In the genomic region with DNA sequence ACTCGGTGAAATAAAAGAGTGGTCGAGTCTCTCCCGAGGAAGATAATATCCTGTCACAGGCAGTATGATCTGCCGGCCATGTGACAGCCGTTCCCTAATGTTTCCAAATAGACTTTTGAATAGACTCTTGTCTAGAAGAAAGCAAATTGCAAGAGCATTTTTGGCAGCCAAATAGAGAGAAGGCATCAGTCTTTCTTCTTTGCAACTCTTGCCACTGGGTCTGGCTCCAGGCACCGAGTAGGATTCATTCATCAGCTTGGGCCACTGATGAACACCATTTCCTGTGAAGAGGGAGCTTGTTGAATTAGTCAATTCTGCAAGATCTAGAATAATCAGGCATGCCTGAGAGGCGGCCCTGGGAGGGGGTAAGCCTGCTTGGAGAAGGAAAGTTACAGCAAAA, we compare ENCODE assay signal across 19 cellular contexts.
DNase-seq lines count a peak whose midpoint lies in the region; ATAC-seq, FAIRE-seq and TF ChIP-seq lines count a peak whose summit lies in the region.
"Had no signal": no experiment of that assay in that cellular context is flagged by ENCODE, and none has a peak within 500 bp of the region (broad histone marks: within the 10 kb centered on the region; RNA-seq: fewer than 3 reads in every experiment).

No MANE protein-coding gene starts in this region.

- H3K79me2 ChIP-seq in SK-N-SH (ENCODE audit: insufficient read depth), result no peaks in the 10 kb centered on the region

- peak overlapping the region; percentile 67; the same call in 1 of the 2 replicates for H3K4me2 ChIP-seq in SK-N-SH

- TF ChIP-seq EP300 in SK-N-SH (IDR thresholded peaks at IDR 0.05; ENCODE audit: borderline replicate concordance in 1 of 2, low read depth in 1 of 2, low read length in 1 of 2), result no peak
- peak in 1 of 2 donors; percentile 57 for TF ChIP-seq EP300 in tibial nerve (IDR thresholded peaks at IDR 0.05)

- no peaks in the 10 kb centered on the region for H4K20me1 ChIP-seq in SK-N-SH (ENCODE audit: insufficient read depth)

- TF ChIP-seq POLR2A in tibial nerve (IDR thresholded peaks at IDR 0.05) (no peak), H54 (IDR thresholded peaks at IDR 0.05; ENCODE audit: low read depth, low read length) (no peak)

- peak overlapping the region in 1 of 2 experiments; percentile 65; a peak in 3 of 4 replicates for H3K27ac ChIP-seq in SK-N-SH (ENCODE audit: low read depth in 2 of 2, low read length in 1 of 2)
- peak overlapping the region; percentile 54 to 93 (median 79) for H3K27ac ChIP-seq in tibial nerve
- H3K27ac ChIP-seq: RWPE1, upper lobe of right lung had no signal

- POLR2A ChIA-PET in SK-N-SH (lab: Yijun Ruan, JAX), result no interaction called here

- H3K4me1 ChIP-seq in SK-N-SH (ENCODE audit: control insufficient read depth in 1 of 2, insufficient read depth in 2 of 2, low read depth in 1 of 2, low read length in 1 of 2), result peaks cover 35 to 71% of the 10 kb centered on the region in 2 experiments; a peak in 3 of 4 replicates
- H3K4me1 ChIP-seq in tibial nerve, result peaks cover 5 to 96% (median 56%) of the 10 kb centered on the region in 4 donors
- H3K4me1 ChIP-seq: upper lobe of right lung had no signal

- TF ChIP-seq RAD21 in SK-N-SH (IDR thresholded peaks at IDR 0.05; ENCODE audit: low read length), result no peak

- H3K9ac ChIP-seq in SK-N-SH, result no peak overlapping the region

- DNase-seq in SK-N-SH (no peak), bronchial epithelial cell (ENCODE audit: low read depth) (no peak), medulla oblongata (ENCODE audit: extremely low spot score) (peak; percentile 80), tibial nerve (ENCODE audit: low spot score in 2 of 2) (peak in 1 of 2 donors; percentile 24), H54 (ENCODE audit: insufficient read length, low spot score) (no peak), AG08396 (ENCODE audit: low spot score) (no peak)
- DNase-seq: activated CD4-positive, alpha-beta T cell treated with anti-CD3 and anti-CD28 coated beads for 48 hours; activated CD8-positive, alpha-beta memory T cell treated with anti-CD3 and anti-CD28 coated beads, Interleukin-2, amount 10 ng/mL, durations not matched to agents 7 days and 5 days; glutamatergic neuron; H7; MM.1S; stimulated activated CD4-positive, alpha-beta T cell treated with anti-CD3 and anti-CD28 coated beads, Interleukin-1b, Interleukin-23, amount 100 ng/mL, for 48 hours; stimulated activated naive CD8-positive, alpha-beta T cell treated with anti-CD3 and anti-CD28 coated beads, Interleukin-15, Interleukin-2, amounts not matched to agents 100 U/mL and 50 U/mL, for 24 hours; upper lobe of right lung had no signal

- no peak overlapping the region for H2AFZ ChIP-seq in SK-N-SH (ENCODE audit: low read depth)

- no peaks in the 10 kb centered on the region for H3K9me2 ChIP-seq in SK-N-SH

- TF ChIP-seq CTCF in SK-N-SH (IDR thresholded peaks at IDR 0.05) (no peak), bronchial epithelial cell (IDR thresholded peaks at IDR 0.05; ENCODE audit: insufficient read depth, low read length, severe bottlenecking) (no peak), tibial nerve (IDR thresholded peaks at IDR 0.05) (no peak)

- H3K27me3 ChIP-seq in SK-N-SH (ENCODE audit: insufficient read depth) (no peaks in the 10 kb centered on the region), bronchial epithelial cell (ENCODE audit: control insufficient read depth, insufficient read depth, low read length) (no peaks in the 10 kb centered on the region), tibial nerve (no peaks in the 10 kb centered on the region)
- H3K27me3 ChIP-seq: upper lobe of right lung had no signal

- FAIRE-seq in bronchial epithelial cell (lab: Jason Lieb, UNC) (peak; percentile 43), H54 (lab: Jason Lieb, UNC) (no peak)
- FAIRE-seq: GM12891 had no signal

- H3K4me3 ChIP-seq in SK-N-SH (ENCODE audit: low read depth in 2 of 2, low read length in 1 of 2) (no peak overlapping the region), bronchial epithelial cell (ENCODE audit: low read depth, low read length) (no peak overlapping the region), tibial nerve (no peak overlapping the region)
- H3K4me3 ChIP-seq: upper lobe of right lung had no signal

- H3K9me3 ChIP-seq in SK-N-SH (no peaks in the 10 kb centered on the region), tibial nerve (no peaks in the 10 kb centered on the region)
- H3K9me3 ChIP-seq: upper lobe of right lung had no signal

- H3K36me3 ChIP-seq in SK-N-SH (replicated peaks in 1 of 2; ENCODE audit: control insufficient read depth in 1 of 2, insufficient read depth in 2 of 2, low read length in 1 of 2) (no peaks in the 10 kb centered on the region), bronchial epithelial cell (ENCODE audit: control insufficient read depth, insufficient read depth, low read length) (no peaks in the 10 kb centered on the region), tibial nerve (no peaks in the 10 kb centered on the region)
- H3K36me3 ChIP-seq: upper lobe of right lung had no signal

- ATAC-seq in SK-N-SH treated with all-trans-retinoic acid at 6 μM for 48 hours (no peak), GM21381 (IDR thresholded peaks at IDR 0.05; ENCODE audit: unreplicated experiment) (no peak)
- ATAC-seq: activated CD8-positive, alpha-beta memory T cell treated with anti-CD3 and anti-CD28 coated beads, Interleukin-2, amount 10 ng/mL, durations not matched to agents 7 days and 5 days; esophagus mucosa; stimulated activated naive CD8-positive, alpha-beta T cell treated with anti-CD3 and anti-CD28 coated beads, Interleukin-15, Interleukin-2, amounts not matched to agents 100 U/mL and 50 U/mL, for 24 hours; upper lobe of right lung had no signal

- 80% methylated on average over 7 of the region's 7 CpGs for WGBS in SK-N-SH (ENCODE audit: low lambda C conversion rate)
- WGBS in tibial nerve, 2 donors, result 31 to 41% methylated on average over 7 of the region's 7 CpGs

- no peaks in the 10 kb centered on the region for H3F3A ChIP-seq in SK-N-SH (replicated peaks; ENCODE audit: insufficient read depth)

- CTCF ChIA-PET in SK-N-SH (lab: Yijun Ruan, JAX), result interaction anchor here (0.9 kb wide), 1 partner anchor 146 kb away, joined by 3 read pairs; no protein-coding TSS in a partner anchor

TF ChIP-seq in SK-N-SH, 30 proteins besides CTCF, POLR2A, EP300 and RAD21:
- TF ChIP-seq CHD2 (IDR thresholded peaks at IDR 0.05; ENCODE audit: low read length, partially characterized antibody) (no peak), POLR2AphosphoS5 (IDR thresholded peaks at IDR 0.05; ENCODE audit: low read depth, low read length) (no peak), TEAD4 (IDR thresholded peaks at IDR 0.05; ENCODE audit: borderline replicate concordance, insufficient read depth) (no peak), RXRA (IDR thresholded peaks at IDR 0.05; ENCODE audit: borderline replicate concordance, low read depth) (no peak), GATA2 (CRISPR knock-in tag; IDR thresholded peaks at IDR 0.05) (no peak), SIN3A (IDR thresholded peaks at IDR 0.05; ENCODE audit: borderline replicate concordance, low read depth, low read length) (no peak)

TF ChIP-seq in SK-N-SH treated with all-trans-retinoic acid at 6 μM for 48 hours, 23 proteins besides CTCF, POLR2A, EP300 and RAD21:
- no peak for TF ChIP-seq TCF4 (CRISPR knock-in tag; IDR thresholded peaks at IDR 0.05; ENCODE audit: borderline replicate concordance)
- TF ChIP-seq, protein P1, sequence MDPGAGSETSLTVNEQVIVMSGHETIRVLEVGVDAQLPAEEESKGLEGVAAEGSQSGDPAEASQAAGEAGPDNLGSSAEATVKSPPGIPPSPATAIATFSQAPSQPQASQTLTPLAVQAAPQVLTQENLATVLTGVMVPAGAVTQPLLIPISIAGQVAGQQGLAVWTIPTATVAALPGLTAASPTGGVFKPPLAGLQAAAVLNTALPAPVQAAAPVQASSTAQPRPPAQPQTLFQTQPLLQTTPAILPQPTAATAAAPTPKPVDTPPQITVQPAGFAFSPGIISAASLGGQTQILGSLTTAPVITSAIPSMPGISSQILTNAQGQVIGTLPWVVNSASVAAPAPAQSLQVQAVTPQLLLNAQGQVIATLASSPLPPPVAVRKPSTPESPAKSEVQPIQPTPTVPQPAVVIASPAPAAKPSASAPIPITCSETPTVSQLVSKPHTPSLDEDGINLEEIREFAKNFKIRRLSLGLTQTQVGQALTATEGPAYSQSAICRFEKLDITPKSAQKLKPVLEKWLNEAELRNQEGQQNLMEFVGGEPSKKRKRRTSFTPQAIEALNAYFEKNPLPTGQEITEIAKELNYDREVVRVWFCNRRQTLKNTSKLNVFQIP (CRISPR knock-in tag; IDR thresholded peaks at IDR 0.05; ENCODE audit: borderline replicate concordance, low read depth), result no peak
- TF ChIP-seq TOX (CRISPR knock-in tag; IDR thresholded peaks at IDR 0.05; ENCODE audit: borderline replicate concordance), result no peak
- TF ChIP-seq BACH2 (CRISPR knock-in tag; IDR thresholded peaks at IDR 0.05; ENCODE audit: borderline replicate concordance), result no peak
- TF ChIP-seq GLIS3 (CRISPR knock-in tag; IDR thresholded peaks at IDR 0.05), result no peak
- no peak for TF ChIP-seq CSDC2 (CRISPR knock-in tag; IDR thresholded peaks at IDR 0.05)
- no peak for TF ChIP-seq ZNF70 (CRISPR knock-in tag; IDR thresholded peaks at IDR 0.05)
